ENCODE assay signal across 24 cellular contexts in genomic region chrX:16842684-16843083, GRCh38. TPM values are rescaled to one million over a fixed set of nuclear protein-coding genes. Genes with fewer than 3 reads are reported as not detected.
DNase-seq lines count a peak whose midpoint lies in the region; ATAC-seq, FAIRE-seq and TF ChIP-seq lines count a peak whose summit lies in the region.
"Had no signal": no experiment of that assay in that cellular context is flagged by ENCODE, and none has a peak within 500 bp of the region (broad histone marks: within the 10 kb centered on the region; RNA-seq: fewer than 3 reads in every experiment).

No MANE protein-coding gene starts in this region.

- peaks cover 25% of the 10 kb centered on the region for H3K4me1 Mint-ChIP-seq in astrocyte (ENCODE audit: low read depth, unreplicated experiment)
- H3K4me1 Mint-ChIP-seq in nephron progenitor cell = peaks cover 29% of the 10 kb centered on the region
- H3K4me1 Mint-ChIP-seq: CD14-positive monocyte had no signal

- H3K4me1 ChIP-seq in A673 (ENCODE audit: insufficient read depth, low read length, poor library complexity, severe bottlenecking) (peaks cover 20% of the 10 kb centered on the region), HCT116 (ENCODE audit: control insufficient read depth in 1 of 2, insufficient read depth in 2 of 2, low read length in 2 of 2) (peaks cover 0 to 18% of the 10 kb centered on the region in 2 experiments; a peak in 3 of 4 replicates), astrocyte (ENCODE audit: insufficient read depth, low read length) (peaks cover 23% of the 10 kb centered on the region), upper lobe of right lung (no peaks in the 10 kb centered on the region)
- H3K4me1 ChIP-seq: pancreas had no signal

- peak; percentile 82 for FAIRE-seq in astrocyte (lab: Jason Lieb, UNC)
- FAIRE-seq: endometrium, pancreas had no signal

- H3K36me3 Mint-ChIP-seq in astrocyte (ENCODE audit: low read depth, unreplicated experiment) (no peaks in the 10 kb centered on the region), nephron progenitor cell (ENCODE audit: low read depth) (peaks cover 79% of the 10 kb centered on the region)
- H3K36me3 Mint-ChIP-seq: activated naive CD4-positive, alpha-beta T cell treated with anti-CD3 and anti-CD28 coated beads, Interleukin-2, amount 50 U/mL, for 72 hours had no signal

- no peak for TF ChIP-seq POLR2A in HCT116 (IDR thresholded peaks at IDR 0.05; ENCODE audit: borderline replicate concordance, extremely low read depth, insufficient read depth, insufficient read length)

- no TSS peak for BruUV-seq in A673 (replicated peaks; lab: Mats Ljungman, UMichigan)
- TSS peak; percentile 18 for BruUV-seq in HCT116 (replicated peaks; lab: Mats Ljungman, UMichigan)

- no peaks in the 10 kb centered on the region for H3K9me3 ChIP-seq in A673 (ENCODE audit: low read depth, low read length, poor library complexity, severe bottlenecking)
- no peaks in the 10 kb centered on the region for H3K9me3 ChIP-seq in HCT116 (ENCODE audit: control insufficient read depth in 1 of 2, insufficient read depth in 1 of 2, low read depth in 1 of 2, low read length in 2 of 2)
- no peaks in the 10 kb centered on the region for H3K9me3 ChIP-seq in astrocyte (ENCODE audit: insufficient read depth, low read depth, low read length)
- no peaks in the 10 kb centered on the region for H3K9me3 ChIP-seq in upper lobe of right lung
- H3K9me3 ChIP-seq: heart right ventricle, pancreas, right lobe of liver had no signal

- TF ChIP-seq RAD21 in HCT116 (IDR thresholded peaks at IDR 0.05; ENCODE audit: low read depth) = no peak

- ATAC-seq in HCT116 = no peak
- ATAC-seq in HG03196 (IDR thresholded peaks at IDR 0.05; ENCODE audit: unreplicated experiment) = no peak
- no peak for ATAC-seq in upper lobe of right lung
- ATAC-seq: activated naive CD4-positive, alpha-beta T cell treated with anti-CD3 and anti-CD28 coated beads, Interleukin-2, amount 50 U/mL, for 72 hours; heart right ventricle; left colon; naive thymus-derived CD8-positive, alpha-beta T cell; right lobe of liver had no signal

- H3K27ac Mint-ChIP-seq in astrocyte (ENCODE audit: unreplicated experiment) (no peak overlapping the region), nephron progenitor cell (peak overlapping the region; percentile 79)
- H3K27ac Mint-ChIP-seq: activated naive CD4-positive, alpha-beta T cell treated with anti-CD3 and anti-CD28 coated beads, Interleukin-2, amount 50 U/mL, for 72 hours; CD14-positive monocyte had no signal

- POLR2A ChIA-PET in A673 (lab: Charles Lee; ENCODE audit: low non-redundant PET) = interaction anchor here (0.6 kb wide), 1 partner anchor 124 kb away, joined by 4 read pairs; the partner anchor contains the start of gene SYAP1
- POLR2A ChIA-PET in HCT116 (lab: Charles Lee) = no interaction called here

- intact Hi-C loops in A673 (cut with micrococcal nuclease; ENCODE audit: unreplicated experiment) = no loop called here
- intact Hi-C loops in HCT116 (cut with micrococcal nuclease) = no loop called here
- intact Hi-C loops in upper lobe of right lung (cut with DNase I) = no loop called here

- H3K4me2 ChIP-seq in HCT116 (ENCODE audit: low read length) (no peak overlapping the region), astrocyte (ENCODE audit: low read length) (no peak overlapping the region)

- TF ChIP-seq CTCF in A673 (conservative IDR thresholded peaks at IDR 0.05; ENCODE audit: low read depth, low read length) (no peak), HCT116 (IDR thresholded peaks at IDR 0.05 in 2 of 3, conservative IDR thresholded peaks at IDR 0.05 in 1 of 3; ENCODE audit: borderline replicate concordance in 1 of 3, insufficient read depth in 1 of 3, low read depth in 2 of 3, low read length in 2 of 3) (no peak), astrocyte (IDR thresholded peaks at IDR 0.05; ENCODE audit: insufficient read depth, low read depth, low read length) (no peak), nephron progenitor cell (IDR thresholded peaks at IDR 0.05) (no peak), upper lobe of right lung (IDR thresholded peaks at IDR 0.05) (no peak)

- H3K36me3 ChIP-seq in A673 (ENCODE audit: insufficient read depth, low read length, poor library complexity, severe bottlenecking) (peaks cover 40% of the 10 kb centered on the region), HCT116 (ENCODE audit: control insufficient read depth in 1 of 2, insufficient read depth in 2 of 2, low read length in 2 of 2) (peaks cover 7 to 10% of the 10 kb centered on the region in 2 experiments; a peak in 2 of 4 replicates), astrocyte (ENCODE audit: insufficient read depth, low read length) (peaks cover 13% of the 10 kb centered on the region), upper lobe of right lung (peaks cover 32% of the 10 kb centered on the region)

- no peak overlapping the region for H3K9ac ChIP-seq in HCT116 (ENCODE audit: low read length)
- peak overlapping the region; percentile 16 for H3K9ac ChIP-seq in astrocyte (ENCODE audit: low read length)

- no peaks in the 10 kb centered on the region for H3K79me2 ChIP-seq in HCT116 (ENCODE audit: insufficient read depth, low read length)
- no peaks in the 10 kb centered on the region for H3K79me2 ChIP-seq in astrocyte (ENCODE audit: insufficient read depth, low read length)

- H3K27me3 ChIP-seq in A673 (replicated peaks; ENCODE audit: insufficient read depth, low read depth, low read length, poor library complexity) (no peaks in the 10 kb centered on the region), HCT116 (ENCODE audit: insufficient read depth, low read length) (no peaks in the 10 kb centered on the region), astrocyte (ENCODE audit: insufficient read depth, low read length) (no peaks in the 10 kb centered on the region), upper lobe of right lung (no peaks in the 10 kb centered on the region)
- H3K27me3 ChIP-seq: pancreas, right lobe of liver had no signal

- H3K27me3 Mint-ChIP-seq in astrocyte (ENCODE audit: low read depth, unreplicated experiment) (no peaks in the 10 kb centered on the region), nephron progenitor cell (ENCODE audit: low read depth, poor library complexity) (no peaks in the 10 kb centered on the region)
- H3K27me3 Mint-ChIP-seq: brain; naive thymus-derived CD8-positive, alpha-beta T cell had no signal

- H3K9me2 ChIP-seq in HCT116 (ENCODE audit: insufficient read depth) = no peaks in the 10 kb centered on the region

- H4K20me1 ChIP-seq in HCT116 (ENCODE audit: insufficient read depth) (no peaks in the 10 kb centered on the region), astrocyte (ENCODE audit: insufficient read depth, low read length) (no peaks in the 10 kb centered on the region)

- H3K4me3 Mint-ChIP-seq in astrocyte (ENCODE audit: unreplicated experiment) (no peak overlapping the region), nephron progenitor cell (no peak overlapping the region)
- H3K4me3 Mint-ChIP-seq: CD14-positive monocyte; naive thymus-derived CD8-positive, alpha-beta T cell had no signal

- no peaks in the 10 kb centered on the region for H3K9me3 Mint-ChIP-seq in astrocyte (ENCODE audit: unreplicated experiment)
- no peaks in the 10 kb centered on the region for H3K9me3 Mint-ChIP-seq in nephron progenitor cell
- H3K9me3 Mint-ChIP-seq: activated naive CD4-positive, alpha-beta T cell treated with anti-CD3 and anti-CD28 coated beads, Interleukin-2, amount 50 U/mL, for 72 hours; brain; naive thymus-derived CD8-positive, alpha-beta T cell had no signal

- CTCF ChIA-PET in A673 (lab: Charles Lee) (no interaction called here), HCT116 (lab: Charles Lee) (interaction anchor here (1.1 kb wide), 1 partner anchor 16 kb away, joined by 3 read pairs; no protein-coding TSS in a partner anchor)

- no peak overlapping the region for H2AFZ ChIP-seq in HCT116 (ENCODE audit: low read depth, low read length, poor library complexity, severe bottlenecking)
- no peak overlapping the region for H2AFZ ChIP-seq in astrocyte (ENCODE audit: low read depth, low read length)

- H3K4me3 ChIP-seq in A673 (ENCODE audit: low read depth, low read length, poor library complexity, severe bottlenecking) (no peak overlapping the region), HCT116 (replicated peaks in 1 of 2; ENCODE audit: low read depth in 1 of 2, low read length in 2 of 2) (no peak overlapping the region), astrocyte (ENCODE audit: insufficient read depth, low read depth, low read length) (no peak overlapping the region), upper lobe of right lung (no peak overlapping the region)
- H3K4me3 ChIP-seq: heart right ventricle, pancreas, right lobe of liver had no signal

- DNase-seq in A673 (ENCODE audit: low spot score) (no peak), HCT116 (ENCODE audit: low read depth, low spot score) (no peak), astrocyte (ENCODE audit: low read depth) (peak; percentile 50), nephron progenitor cell (no peak), SW 1271 (lab: John Stamatoyannopoulos, UW) (no peak), upper lobe of right lung (no peak), midbrain (lab: John Stamatoyannopoulos, UW) (no peak)
- DNase-seq: activated T-cell treated with anti-CD3 and anti-CD28 coated beads, Interleukin-2, amount 50 U/mL, for 48 hours; H7; heart right ventricle; left colon; MV-4-11; naive thymus-derived CD8-positive, alpha-beta T cell; NCI-H1694 treated with DMSO at 0.1 percent for 48 hours; NCI-H2227 treated with DMSO at 0.1 percent for 48 hours; NCI-H774; pancreas; right lobe of liver; stimulated activated CD4-positive, alpha-beta T cell treated with anti-CD3 and anti-CD28 coated beads, Interleukin-15, amount 100 ng/mL, for 24 hours had no signal

- H3K27ac ChIP-seq in A673 (ENCODE audit: low read depth, low read length, poor library complexity, severe bottlenecking) = peak overlapping the region; percentile 62
- no peak overlapping the region for H3K27ac ChIP-seq in HCT116 (ENCODE audit: low read depth, low read length)
- peak overlapping the region; percentile 37 for H3K27ac ChIP-seq in astrocyte (ENCODE audit: low read depth, low read length)
- H3K27ac ChIP-seq in upper lobe of right lung = no peak overlapping the region
- H3K27ac ChIP-seq: heart right ventricle, pancreas, right lobe of liver had no signal

- RAD21 ChIA-PET in HCT116 (lab: Charles Lee; ENCODE audit: low non-redundant PET in 1 of 2, low total read pairs in 2 of 2, uncharacterized antibody in 2 of 2, unreplicated experiment in 2 of 2) = no interaction called here

TF ChIP-seq in HCT116, 20 proteins besides CTCF, POLR2A, EP300 and RAD21 (continues in another document):
- TF ChIP-seq ELF1 (IDR thresholded peaks at IDR 0.05; ENCODE audit: borderline replicate concordance, low read depth) (no peak), SP1 (IDR thresholded peaks at IDR 0.05; ENCODE audit: low read depth) (no peak), CBX3 (IDR thresholded peaks at IDR 0.05; ENCODE audit: low read depth) (no peak)

RNA-seq across cellular contexts. Expression of gene RBBP7, which starts 27.5 kb away (rescaled TPM):
- total RNA-seq in A673 (2021) (125 and 145 TPM in 2 replicates), HCT116 (2021; ENCODE audit: unreplicated experiment) (146 TPM), astrocyte (77.6 and 86.1 TPM in 2 replicates), upper lobe of right lung (63.4 TPM)
- 89.4 and 146 TPM in 2 replicates for polyA plus RNA-seq in HCT116 (2012)

RNA-seq across cellular contexts. Expression of gene TXLNG, which starts 56.4 kb away (rescaled TPM):
- total RNA-seq in A673 (2021) (23.7 and 25.7 TPM in 2 replicates), HCT116 (2021; ENCODE audit: unreplicated experiment) (22.9 TPM), astrocyte (8.1 and 9.8 TPM in 2 replicates), upper lobe of right lung (12.1 TPM)
- polyA plus RNA-seq in HCT116 (2012) = 6.8 and 9.9 TPM in 2 replicates

Comparison
In these comparisons a context has a peak if more than half of its experiments do, and no peak if none do; other contexts are left out.
1. H3K27ac ChIP-seq: peak in A673 (single experiment) and astrocyte (single experiment); none in HCT116 (single experiment) and upper lobe of right lung (single experiment).